12 cellular contexts compared by ENCODE assay signal in genomic region chr15:42723068-42723467, GRCh38. TPM values are rescaled to one million over a fixed set of nuclear protein-coding genes. Genes with fewer than 3 reads are reported as not detected.
DNase-seq lines count a peak whose midpoint lies in the region; ATAC-seq and TF ChIP-seq lines count a peak whose summit lies in the region.
"Had no signal": no experiment of that assay in that cellular context is flagged by ENCODE, and none has a peak within 500 bp of the region (broad histone marks: within the 10 kb centered on the region; RNA-seq: fewer than 3 reads in every experiment).

No MANE protein-coding gene starts in this region.

- POLR2A ChIA-PET in naive thymus-derived CD8-positive, alpha-beta T cell (lab: Charles Lee), result no interaction called here

- no peak for ATAC-seq in naive thymus-derived CD8-positive, alpha-beta T cell
- no peak for ATAC-seq in HG03196 (IDR thresholded peaks at IDR 0.05; ENCODE audit: unreplicated experiment)
- ATAC-seq: stimulated activated naive CD8-positive, alpha-beta T cell treated with anti-CD3 and anti-CD28 coated beads, Interleukin-15, Interleukin-2, amounts not matched to agents 100 U/mL and 50 U/mL, for 24 hours had no signal

- no peak overlapping the region for H3K4me3 ChIP-seq in LNCaP clone FGC (ENCODE audit: low read depth, low read length)

- H3K4me3 Mint-ChIP-seq in chondrocyte (ENCODE audit: unreplicated experiment), result no peak overlapping the region
- H3K4me3 Mint-ChIP-seq in naive thymus-derived CD8-positive, alpha-beta T cell, result no peak overlapping the region
- H3K4me3 Mint-ChIP-seq: activated B cell treated with CpG ODN at 0.5 μM for 24 hours, naive B cell had no signal

- no peak overlapping the region for H3K27ac Mint-ChIP-seq in chondrocyte (ENCODE audit: unreplicated experiment)
- peak overlapping the region in 7 of 10 donors; percentile 8 to 76 (median 44) for H3K27ac Mint-ChIP-seq in naive thymus-derived CD8-positive, alpha-beta T cell
- H3K27ac Mint-ChIP-seq: activated B cell treated with CpG ODN at 0.5 μM for 24 hours had no signal

- TF ChIP-seq CTCF in LNCaP clone FGC (IDR thresholded peaks at IDR 0.05; ENCODE audit: control insufficient read depth, extremely low read depth, insufficient read depth) (peak; percentile 65), chondrocyte (IDR thresholded peaks at IDR 0.05) (peak; percentile 56)

- H3K4me1 Mint-ChIP-seq in chondrocyte (ENCODE audit: low read depth), result no peaks in the 10 kb centered on the region
- no peaks in the 10 kb centered on the region for H3K4me1 Mint-ChIP-seq in naive thymus-derived CD8-positive, alpha-beta T cell
- H3K4me1 Mint-ChIP-seq: activated B cell treated with CpG ODN at 0.5 μM for 24 hours, naive B cell had no signal

- no peaks in the 10 kb centered on the region for H3K27me3 Mint-ChIP-seq in chondrocyte (ENCODE audit: low read depth)
- no peaks in the 10 kb centered on the region for H3K27me3 Mint-ChIP-seq in naive thymus-derived CD8-positive, alpha-beta T cell
- H3K27me3 Mint-ChIP-seq: activated B cell treated with CpG ODN at 0.5 μM for 24 hours, naive B cell had no signal

- H3K36me3 Mint-ChIP-seq in chondrocyte (ENCODE audit: low read depth), result peaks cover 24% of the 10 kb centered on the region
- H3K36me3 Mint-ChIP-seq in naive thymus-derived CD8-positive, alpha-beta T cell, result peaks cover 0 to 66% (median 6%) of the 10 kb centered on the region in 3 donors

- peak; percentile 7 for DNase-seq in ELR (ENCODE audit: low read depth)
- DNase-seq in LNCaP clone FGC (ENCODE audit: low read depth), result peak; percentile 19
- no peak for DNase-seq in chondrocyte (ENCODE audit: low spot score)
- no peak for DNase-seq in naive thymus-derived CD8-positive, alpha-beta T cell
- no peak for DNase-seq in SW480 (ENCODE audit: low spot score)
- DNase-seq in activated CD4-positive, alpha-beta T cell treated with anti-CD3 and anti-CD28 coated beads for 1 hour, result no peak
- DNase-seq: activated B cell treated with CpG ODN at 0.5 μM for 24 hours; GDM1; naive B cell; NCI-H2171; stimulated activated naive CD8-positive, alpha-beta T cell treated with anti-CD3 and anti-CD28 coated beads, Interleukin-15, Interleukin-2, amounts not matched to agents 100 U/mL and 50 U/mL, for 24 hours had no signal

- no peaks in the 10 kb centered on the region for H3K9me3 Mint-ChIP-seq in chondrocyte (ENCODE audit: low read depth)
- no peaks in the 10 kb centered on the region for H3K9me3 Mint-ChIP-seq in naive thymus-derived CD8-positive, alpha-beta T cell
- H3K9me3 Mint-ChIP-seq: activated B cell treated with CpG ODN at 0.5 μM for 24 hours, naive B cell had no signal

RNA-seq across cellular contexts. Expression of gene CDAN1, which starts 13.9 kb away (rescaled TPM):
- 14.5 to 21.0 TPM (median 15.7 TPM) in 3 replicates for total RNA-seq in chondrocyte
- 10 to 100 TPM; 26.8 to 37.3 TPM for total RNA-seq in naive thymus-derived CD8-positive, alpha-beta T cell
- 10 to 100 TPM in 1 of 3 donors, 1 to 10 TPM in 2; 4.1 to 10.4 (median 5.5) TPM for polyA plus RNA-seq in naive thymus-derived CD8-positive, alpha-beta T cell

Comparison
In these comparisons a context has a peak if more than half of its experiments do, and no peak if none do; other contexts are left out.
1. DNase-seq: peak in ELR (single experiment) and LNCaP clone FGC (single experiment); none in chondrocyte (single experiment), naive thymus-derived CD8-positive, alpha-beta T cell (0 of 10), SW480 (single experiment) and activated CD4-positive, alpha-beta T cell treated with anti-CD3 and anti-CD28 coated beads for 1 hour (single experiment).